ENCODE assay signal across 17 cellular contexts in the genomic region with DNA sequence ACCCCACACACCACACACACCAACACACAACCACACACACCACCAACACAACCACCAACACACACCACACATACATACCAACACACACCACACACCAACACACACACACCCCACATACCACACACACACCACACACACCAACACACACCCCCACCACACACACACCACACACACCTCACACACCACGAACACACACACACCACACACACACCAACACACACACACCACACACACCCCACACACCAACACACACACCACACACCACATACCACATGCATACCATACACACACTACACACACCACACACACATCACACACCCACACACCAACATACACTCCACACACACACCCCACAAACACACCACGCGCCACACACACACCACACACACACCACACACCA.
"Had no signal": no experiment of that assay in that cellular context is flagged by ENCODE, and none has a peak within 500 bp of the region (broad histone marks: within the 10 kb centered on the region; RNA-seq: fewer than 3 reads in every experiment).

No MANE protein-coding gene starts in this region.

- H3K9me3 ChIP-seq: esophagus muscularis mucosa, left ventricle myocardium inferior, lower lobe of right lung, tibial artery, upper lobe of right lung had no signal

- H3K27me3 ChIP-seq: esophagus muscularis mucosa, tibial artery, upper lobe of right lung had no signal

- ATAC-seq: effector memory CD8-positive, alpha-beta T cell; left cardiac atrium; lower lobe of right lung had no signal

- H3K4me1 Mint-ChIP-seq: nephron had no signal

- H3K9me3 Mint-ChIP-seq: dendritic cell treated with granulocyte-macrophage colony-stimulating factor and Interleukin-4, amounts not matched to agents 40 ng/mL and 50 ng/mL, for 4 days; effector memory CD8-positive, alpha-beta T cell; nephron had no signal

- H3K36me3 Mint-ChIP-seq: naive B cell had no signal

- H3K4me1 ChIP-seq: esophagus muscularis mucosa, tibial artery, upper lobe of right lung had no signal

- H3K27ac ChIP-seq: epithelial cell of prostate, esophagus muscularis mucosa, lower lobe of right lung, tibial artery, upper lobe of right lung had no signal

- H3K27me3 Mint-ChIP-seq: dendritic cell treated with granulocyte-macrophage colony-stimulating factor and Interleukin-4, amounts not matched to agents 40 ng/mL and 50 ng/mL, for 4 days; effector memory CD8-positive, alpha-beta T cell had no signal

- FAIRE-seq: kidney, small intestine had no signal

- H3K4me3 ChIP-seq: esophagus muscularis mucosa, left ventricle myocardium inferior, lower lobe of right lung, tibial artery, upper lobe of right lung had no signal

- DNase-seq: effector memory CD8-positive, alpha-beta T cell; foreskin fibroblast; kidney; left cardiac atrium; left ventricle myocardium inferior; lower lobe of right lung; mesenchymal stem cell; naive B cell; small intestine; stimulated activated CD4-positive, alpha-beta T cell treated with anti-CD3 and anti-CD28 coated beads, Interleukin-12 subunit alpha, Interleukin-12 subunit beta, amount 100 ng/mL, for 4 hours; stimulated activated naive CD4-positive, alpha-beta T cell; tibial artery; upper lobe of right lung had no signal

- H3K4me3 Mint-ChIP-seq: dendritic cell treated with granulocyte-macrophage colony-stimulating factor and Interleukin-4, amounts not matched to agents 40 ng/mL and 50 ng/mL, for 4 days; effector memory CD8-positive, alpha-beta T cell; naive B cell; nephron had no signal

- H3K27ac Mint-ChIP-seq: dendritic cell treated with granulocyte-macrophage colony-stimulating factor and Interleukin-4, amounts not matched to agents 40 ng/mL and 50 ng/mL, for 4 days; effector memory CD8-positive, alpha-beta T cell had no signal
